Comparison of ENCODE assay signal across 2 cellular contexts in genomic region chr10:71442000-71442399, GRCh38.
TF ChIP-seq lines count a peak whose summit lies in the region.

No MANE protein-coding gene starts in this region.

TF ChIP-seq in HEK293, 187 proteins besides CTCF, POLR2A, EP300 and RAD21:
- TF ChIP-seq KLF9 (tag by site-specific recombination; IDR thresholded peaks at IDR 0.05; ENCODE audit: low read depth), result no peak
- no peak for TF ChIP-seq ZNF704 (tag by site-specific recombination; IDR thresholded peaks at IDR 0.05)
- 0 out of 2 replicates have a peak, but pooled peaks have one; percentile 42 for TF ChIP-seq ZNF768 (tag by site-specific recombination; IDR thresholded peaks at IDR 0.05)
- no peak for TF ChIP-seq SCRT1 (tag by site-specific recombination; IDR thresholded peaks at IDR 0.05; ENCODE audit: borderline replicate concordance)
TF ChIP-seq in HEK293: peak in this region for 1.

TF ChIP-seq in K562, 482 proteins besides CTCF, POLR2A, EP300 and RAD21:
- TF ChIP-seq VEZF1 (CRISPR knock-in tag; IDR thresholded peaks at IDR 0.05) (no peak), SUPT5H (IDR thresholded peaks at IDR 0.05) (no peak), FOXJ3 (CRISPR knock-in tag; IDR thresholded peaks at IDR 0.05) (no peak), OTX1 (CRISPR knock-in tag; IDR thresholded peaks at IDR 0.05) (no peak), SAFB (IDR thresholded peaks at IDR 0.05; ENCODE audit: borderline replicate concordance, low read depth, low read length) (no peak), ZBTB17 (CRISPR knock-in tag; IDR thresholded peaks at IDR 0.05) (no peak), RBM25 (IDR thresholded peaks at IDR 0.05; ENCODE audit: low read depth, low read length, severe bottlenecking) (peak; percentile 59), LEF1 (IDR thresholded peaks at IDR 0.05) (no peak), BCOR (IDR thresholded peaks at IDR 0.05) (peak; percentile 9; the same call in 1 of the 2 replicates), ZNF696 (CRISPR knock-in tag; conservative IDR thresholded peaks at IDR 0.05) (no peak)
TF ChIP-seq in K562: peak in this region for 2.
